Comparison of ENCODE assay signal across 16 cellular contexts in genomic region chr1:245188350-245188749, GRCh38.
"Had no signal": no experiment of that assay in that cellular context is flagged by ENCODE, and none has a peak within 500 bp of the region (broad histone marks: within the 10 kb centered on the region; RNA-seq: fewer than 3 reads in every experiment).

No MANE protein-coding gene starts in this region.

- H3K9me3 ChIP-seq: adrenal gland, gastrocnemius medialis, heart right ventricle, left lung, psoas muscle, sigmoid colon, testis had no signal

- H3K27ac ChIP-seq: adrenal gland, gastrocnemius medialis, heart right ventricle, left lung, psoas muscle, sigmoid colon, testis had no signal

- H3K4me1 Mint-ChIP-seq: central memory CD8-positive, alpha-beta T cell; memory B cell; stimulated activated naive CD8-positive, alpha-beta T cell treated with anti-CD3 and anti-CD28 coated beads, Interleukin-15, amount 100 ng/mL, for 72 hours had no signal

- H3K27me3 Mint-ChIP-seq: stimulated activated naive CD8-positive, alpha-beta T cell treated with anti-CD3 and anti-CD28 coated beads, Interleukin-15, amount 100 ng/mL, for 72 hours had no signal

- H3K9me3 Mint-ChIP-seq: central memory CD8-positive, alpha-beta T cell; nephron progenitor cell; stimulated activated naive CD8-positive, alpha-beta T cell treated with anti-CD3 and anti-CD28 coated beads, Interleukin-15, amount 100 ng/mL, for 72 hours had no signal

- H3K4me3 ChIP-seq: adrenal gland, gastrocnemius medialis, heart right ventricle, left lung, psoas muscle, sigmoid colon, testis had no signal

- H3K27me3 ChIP-seq: adrenal gland, gastrocnemius medialis, left lung, sigmoid colon, testis had no signal

- DNase-seq: activated naive CD4-positive, alpha-beta T cell treated with anti-CD3 and anti-CD28 coated beads, Interleukin-2, amount 50 U/mL, for 16 hours; activated T-cell treated with anti-CD3 and anti-CD28 coated beads, Interleukin-2, amount 50 U/mL, for 1 hour; adrenal gland; cortex of kidney; effector memory CD4-positive, alpha-beta T cell; gastrocnemius medialis; heart right ventricle; left lung; nephron progenitor cell; psoas muscle; sigmoid colon; stimulated activated CD4-positive, alpha-beta T cell treated with anti-CD3 and anti-CD28 coated beads, Interleukin-12 subunit alpha, Interleukin-12 subunit beta, amount 100 ng/mL, for 4 hours; stimulated activated naive CD8-positive, alpha-beta T cell treated with anti-CD3 and anti-CD28 coated beads, Interleukin-15, amount 100 ng/mL, for 72 hours; testis had no signal

- H3K4me1 ChIP-seq: adrenal gland, gastrocnemius medialis, heart right ventricle, left lung, psoas muscle, sigmoid colon, testis had no signal

- H3K36me3 ChIP-seq: adrenal gland, gastrocnemius medialis, heart right ventricle, left lung, sigmoid colon had no signal

- ATAC-seq: gastrocnemius medialis; left lung; psoas muscle; stimulated activated naive CD8-positive, alpha-beta T cell treated with anti-CD3 and anti-CD28 coated beads, Interleukin-15, amount 100 ng/mL, for 72 hours had no signal

- H3K4me3 Mint-ChIP-seq: central memory CD8-positive, alpha-beta T cell; memory B cell; nephron progenitor cell; stimulated activated naive CD8-positive, alpha-beta T cell treated with anti-CD3 and anti-CD28 coated beads, Interleukin-15, amount 100 ng/mL, for 72 hours had no signal

- H3K27ac Mint-ChIP-seq: memory B cell; stimulated activated naive CD8-positive, alpha-beta T cell treated with anti-CD3 and anti-CD28 coated beads, Interleukin-15, amount 100 ng/mL, for 72 hours had no signal
